ENCODE assay signal across 8 cellular contexts in the genomic region with DNA sequence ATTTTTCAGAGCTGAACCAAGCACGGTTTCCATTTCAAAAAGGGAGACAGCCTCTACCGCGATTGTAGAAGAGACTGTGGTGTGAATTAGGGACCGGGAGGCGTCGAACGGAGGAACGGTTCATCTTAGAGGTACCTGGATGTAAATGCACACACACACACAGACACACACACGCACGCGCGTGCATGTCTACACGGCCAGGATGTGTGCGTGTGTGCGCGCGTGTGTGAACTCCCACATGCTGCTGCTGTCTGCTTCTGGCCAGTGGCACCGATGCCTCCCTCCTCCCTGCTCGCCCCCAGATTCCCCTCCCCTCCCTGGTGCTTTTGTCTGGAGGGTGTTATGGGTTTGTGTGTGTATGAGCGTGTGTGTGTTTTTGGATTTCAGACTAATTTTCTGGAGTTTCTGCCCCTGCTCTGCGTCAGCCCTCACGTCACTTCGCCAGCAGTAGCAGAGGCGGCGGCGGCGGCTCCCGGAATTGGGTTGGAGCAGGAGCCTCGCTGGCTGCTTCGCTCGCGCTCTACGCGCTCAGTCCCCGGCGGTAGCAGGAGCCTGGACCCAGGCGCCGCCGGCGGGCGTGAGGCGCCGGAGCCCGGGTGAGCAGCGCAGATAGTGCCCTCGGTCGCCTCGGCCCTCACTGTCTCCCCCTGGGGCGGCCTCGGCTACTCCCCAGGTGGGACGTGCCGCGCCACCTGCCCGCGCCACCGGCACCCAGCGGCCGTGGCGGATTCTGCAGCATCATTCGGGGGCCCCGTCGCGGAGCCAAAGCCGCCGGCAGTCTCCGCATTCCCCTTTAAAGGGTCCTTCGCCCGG. TPM values are rescaled to one million over a fixed set of nuclear protein-coding genes. Genes with fewer than 3 reads are reported as not detected.
DNase-seq lines count a peak whose midpoint lies in the region; ATAC-seq, FAIRE-seq and TF ChIP-seq lines count a peak whose summit lies in the region.

A gene (plus strand): TSS at position 437 of the 813 bp plus-strand sequence. CDS start 1,020 bp downstream, outside the sequence.

- H3K9ac ChIP-seq in HUES48 (ENCODE audit: low read depth, low read length): no peak within 1 kb of the TSS

- H3K36me3 ChIP-seq in HUES48 (ENCODE audit: control insufficient read depth, insufficient read depth, low read length) (no peaks in the 10 kb centered on the region), right atrium auricular region (no peaks in the 10 kb centered on the region), pancreas (no peaks in the 10 kb centered on the region)

- H3K4me3 ChIP-seq in HUES48 (ENCODE audit: low read depth, low read length) (peak within 1 kb of the TSS; percentile 55), right atrium auricular region (peak within 1 kb of the TSS; percentile 51 to 65), pancreas (peak within 1 kb of the TSS; percentile 20 to 42 (median 37))

- DNase-seq in amniotic epithelial cell (ENCODE audit: low read depth): peak; percentile 7
- DNase-seq in right atrium auricular region (ENCODE audit: low spot score): no peak
- DNase-seq in pancreas: peak; percentile 15 to 78 (median 34)
- DNase-seq in HUDEP-2 (lab: John Stamatoyannopoulos, UW; ENCODE audit: unreplicated experiment in 76 of 76): no peak
- no peak for DNase-seq in NK-92 (lab: John Stamatoyannopoulos, UW; ENCODE audit: unreplicated experiment)

- H3K27ac ChIP-seq in HUES48 (ENCODE audit: low read depth, low read length) (no peak within 1 kb of the TSS), right atrium auricular region (peak within 1 kb of the TSS; percentile 74 to 85), pancreas (peak within 1 kb of the TSS in 3 of 4 donors; percentile 56 to 71 (median 67))

- WGBS in pancreas, 2 donors: 1 to 2% methylated on average over 61 to 68 of the region's 68 CpGs

- no peak for FAIRE-seq in pancreas (lab: Jason Lieb, UNC)

- ATAC-seq in pancreas (peak; percentile 46 to 69 (median 56)), HG02870 (IDR thresholded peaks at IDR 0.05; ENCODE audit: unreplicated experiment) (no peak)

- intact Hi-C loops in pancreas (cut with DNase I): no loop called here

- peaks cover 78% of the 10 kb centered on the region for H3K27me3 ChIP-seq in HUES48 (ENCODE audit: control insufficient read depth, insufficient read depth, low read length)
- peaks cover 0 to 5% of the 10 kb centered on the region in 2 donors for H3K27me3 ChIP-seq in right atrium auricular region
- peaks cover 0 to 9% (median 4%) of the 10 kb centered on the region in 4 donors for H3K27me3 ChIP-seq in pancreas

- H3K9me3 ChIP-seq in HUES48 (ENCODE audit: control insufficient read depth, insufficient read depth, low read length): no peaks in the 10 kb centered on the region
- H3K9me3 ChIP-seq in right atrium auricular region: no peaks in the 10 kb centered on the region
- no peaks in the 10 kb centered on the region for H3K9me3 ChIP-seq in pancreas

- H3K4me1 ChIP-seq in HUES48 (ENCODE audit: control insufficient read depth, insufficient read depth, low read length): peaks cover 18% of the 10 kb centered on the region; the same call in 1 of the 2 replicates
- H3K4me1 ChIP-seq in right atrium auricular region: peaks cover 0 to 24% of the 10 kb centered on the region in 2 donors
- peaks cover 0 to 3% (median 0%) of the 10 kb centered on the region in 3 donors for H3K4me1 ChIP-seq in pancreas

- peak; percentile 33 for TF ChIP-seq CTCF in GM12873 (IDR thresholded peaks at IDR 0.05; ENCODE audit: insufficient read depth, low read depth, low read length, missing control alignments)
- TF ChIP-seq CTCF in right atrium auricular region (IDR thresholded peaks at IDR 0.05): peak; percentile 17 to 49
- TF ChIP-seq CTCF in pancreas (IDR thresholded peaks at IDR 0.05): peak in 1 of 4 donors; percentile 22

RNA-seq across cellular contexts. Expression of the gene that starts here (rescaled TPM):
- total RNA-seq in right atrium auricular region (10 to 100 TPM; 11.9 to 30.1 TPM), pancreas (10 to 100 TPM in 5 of 6 donors, 1 to 10 TPM in 1; 6.0 to 31.4 (median 19.7) TPM)
- 10 to 100 TPM in 1 of 2 donors, 1 to 10 TPM in 1; 6.6 to 11.3 TPM for polyA plus RNA-seq in pancreas

Comparison
In these comparisons a context has a peak if more than half of its experiments do, and no peak if none do; other contexts are left out.
1. DNase-seq: peak in amniotic epithelial cell (single experiment) and pancreas (6 of 6); none in right atrium auricular region (single experiment), HUDEP-2 (0 of 76) and NK-92 (single experiment).
2. Peak in every context shown above with its lines, with median percentiles within 50 percentile points of each other: H3K4me3 ChIP-seq.